In genomic region chr11:76610371-76610770, GRCh38 we compare ENCODE assay signal across 14 cellular contexts.
DNase-seq lines count a peak whose midpoint lies in the region; ATAC-seq and TF ChIP-seq lines count a peak whose summit lies in the region.
"Had no signal": no experiment of that assay in that cellular context is flagged by ENCODE, and none has a peak within 500 bp of the region (broad histone marks: within the 10 kb centered on the region; RNA-seq: fewer than 3 reads in every experiment).

No MANE protein-coding gene starts in this region.

- no peaks in the 10 kb centered on the region for H3K27me3 ChIP-seq in SK-N-SH (ENCODE audit: insufficient read depth)
- H3K27me3 ChIP-seq in BLaER1, result no peaks in the 10 kb centered on the region
- H3K27me3 ChIP-seq in endodermal cell (ENCODE audit: control insufficient read depth, insufficient read depth, low read length, poor library complexity, severe bottlenecking), result no peaks in the 10 kb centered on the region
- H3K27me3 ChIP-seq in CD4-positive, alpha-beta T cell (ENCODE audit: control insufficient read depth, insufficient read depth, low read length), result no peaks in the 10 kb centered on the region

- no peak overlapping the region for H3K9ac ChIP-seq in SK-N-SH
- no peak overlapping the region for H3K9ac ChIP-seq in BLaER1
- H3K9ac ChIP-seq in endodermal cell (ENCODE audit: extremely low read depth, low read length, poor library complexity, severe bottlenecking), result no peak overlapping the region

- POLR2A ChIA-PET in SK-N-SH (lab: Yijun Ruan, JAX), result no interaction called here
- POLR2A ChIA-PET in CD4-positive, alpha-beta T cell (lab: Charles Lee), result no interaction called here

- no peak; the same call in 2 of the 3 replicates for ATAC-seq in SK-N-SH treated with all-trans-retinoic acid at 6 μM for 48 hours
- no peak for ATAC-seq in CD4-positive, alpha-beta T cell (ENCODE audit: poor library complexity)

- intact Hi-C loops in CD4-positive, alpha-beta T cell (cut with DNase I, micrococcal nuclease), result no loop called here

- H3K9me3 Mint-ChIP-seq in endodermal cell, result peaks cover 12% of the 10 kb centered on the region
- no peaks in the 10 kb centered on the region for H3K9me3 Mint-ChIP-seq in CD4-positive, alpha-beta T cell

- H3K4me1 ChIP-seq in SK-N-SH (ENCODE audit: control insufficient read depth in 1 of 2, insufficient read depth in 2 of 2, low read depth in 1 of 2, low read length in 1 of 2) (peaks cover 0 to 49% of the 10 kb centered on the region in 2 experiments; a peak in 1 of 4 replicates), BLaER1 (peaks cover 36% of the 10 kb centered on the region), endodermal cell (ENCODE audit: control insufficient read depth, insufficient read depth, low read length) (no peaks in the 10 kb centered on the region), mesodermal cell (ENCODE audit: control insufficient read depth, insufficient read depth, low read length, poor library complexity, severe bottlenecking) (peaks cover 37% of the 10 kb centered on the region)

- no peak overlapping the region for H3K4me3 Mint-ChIP-seq in endodermal cell
- no peak overlapping the region for H3K4me3 Mint-ChIP-seq in CD4-positive, alpha-beta T cell

- DNase-seq in SK-N-SH (peak; percentile 35), endodermal cell (peak; percentile 30), KBM-7 (no peak)
- no peak for DNase-seq in activated naive CD4-positive, alpha-beta T cell treated with Interleukin-2 at 50 U/mL for 16 hours
- DNase-seq in CD4-positive, alpha-beta T cell, result no peak
- DNase-seq: DMS53, HCEC 1CT, KG1, NCI-H1092, NCI-H526 treated with DMSO at 0.1 percent for 48 hours had no signal

- peaks cover 9% of the 10 kb centered on the region for H3K4me1 Mint-ChIP-seq in endodermal cell
- no peaks in the 10 kb centered on the region for H3K4me1 Mint-ChIP-seq in CD4-positive, alpha-beta T cell (ENCODE audit: low read depth)

- no peaks in the 10 kb centered on the region for H3K79me2 ChIP-seq in SK-N-SH (ENCODE audit: insufficient read depth)

- no peaks in the 10 kb centered on the region for H4K20me1 ChIP-seq in SK-N-SH (ENCODE audit: insufficient read depth)
- H4K20me1 ChIP-seq in BLaER1, result no peaks in the 10 kb centered on the region

- H3K36me3 ChIP-seq in SK-N-SH (replicated peaks in 1 of 2; ENCODE audit: control insufficient read depth in 1 of 2, insufficient read depth in 2 of 2, low read length in 1 of 2), result no peaks in the 10 kb centered on the region
- no peaks in the 10 kb centered on the region for H3K36me3 ChIP-seq in BLaER1
- no peaks in the 10 kb centered on the region for H3K36me3 ChIP-seq in endodermal cell (ENCODE audit: control insufficient read depth, insufficient read depth, low read length)
- H3K36me3 ChIP-seq in mesodermal cell (ENCODE audit: control insufficient read depth, insufficient read depth, low read length), result no peaks in the 10 kb centered on the region

- H3K9me3 ChIP-seq in SK-N-SH (no peaks in the 10 kb centered on the region), BLaER1 (peaks cover 8% of the 10 kb centered on the region; the same call in 1 of the 2 replicates), endodermal cell (ENCODE audit: control insufficient read depth, low read length) (peaks cover 5% of the 10 kb centered on the region), mesodermal cell (ENCODE audit: control insufficient read depth, low read length) (peaks cover 5% of the 10 kb centered on the region)
- H3K9me3 ChIP-seq in CD4-positive, alpha-beta T cell (ENCODE audit: control insufficient read depth, low read length), result no peaks in the 10 kb centered on the region

- CTCF ChIA-PET in SK-N-SH (lab: Yijun Ruan, JAX), result interaction anchor here (0.8 to 3.6 kb wide), 4 partner anchors 12 to 111 kb away, joined by 3 to 25 read pairs (median 4); no protein-coding TSS in a partner anchor
- CTCF ChIA-PET in CD4-positive, alpha-beta T cell (lab: Charles Lee), result no interaction called here

- H2AFZ ChIP-seq in SK-N-SH (ENCODE audit: low read depth), result no peak overlapping the region

- no peaks in the 10 kb centered on the region for H3F3A ChIP-seq in SK-N-SH (replicated peaks; ENCODE audit: insufficient read depth)

- TF ChIP-seq EP300 in SK-N-SH (IDR thresholded peaks at IDR 0.05; ENCODE audit: borderline replicate concordance in 1 of 2, low read depth in 1 of 2, low read length in 1 of 2), result no peak

- H3K27ac Mint-ChIP-seq in endodermal cell, result no peak overlapping the region
- no peak overlapping the region for H3K27ac Mint-ChIP-seq in CD4-positive, alpha-beta T cell

- H3K27ac ChIP-seq in SK-N-SH (ENCODE audit: low read depth in 2 of 2, low read length in 1 of 2) (peak overlapping the region in 1 of 2 experiments; percentile 84; a peak in 2 of 4 replicates), BLaER1 (no peak overlapping the region), endodermal cell (ENCODE audit: low read depth, low read length) (no peak overlapping the region), mesodermal cell (ENCODE audit: low read depth, low read length, severe bottlenecking) (peak overlapping the region; percentile 77)
- no peak overlapping the region for H3K27ac ChIP-seq in CD4-positive, alpha-beta T cell (ENCODE audit: low read depth, low read length)
- H3K27ac ChIP-seq: 22Rv1 had no signal

- TF ChIP-seq CTCF in SK-N-SH (IDR thresholded peaks at IDR 0.05) (no peak), endodermal cell (conservative IDR thresholded peaks at IDR 0.05) (no peak)
- TF ChIP-seq CTCF in CD4-positive, alpha-beta T cell (IDR thresholded peaks at IDR 0.05), result no peak

- no peak for TF ChIP-seq RAD21 in SK-N-SH (IDR thresholded peaks at IDR 0.05; ENCODE audit: low read length)

- 91% methylated on average over 3 of the region's 4 CpGs for WGBS in SK-N-SH (ENCODE audit: low lambda C conversion rate)
- WGBS in endodermal cell (ENCODE audit: insufficient coverage in 1 of 2, insufficient read length in 1 of 2), 2 experiments, result 88 to 91% methylated on average over 1 to 4 of the region's 4 CpGs
- 96 to 97% methylated on average over 3 to 4 of the region's 4 CpGs for WGBS in mesodermal cell (ENCODE audit: insufficient coverage in 2 of 2), 2 experiments

- H3K27me3 Mint-ChIP-seq in endodermal cell (ENCODE audit: insufficient read depth), result no peaks in the 10 kb centered on the region
- H3K27me3 Mint-ChIP-seq in CD4-positive, alpha-beta T cell, result no peaks in the 10 kb centered on the region

- no peak overlapping the region for H3K4me3 ChIP-seq in SK-N-SH (ENCODE audit: low read depth in 2 of 2, low read length in 1 of 2)
- H3K4me3 ChIP-seq in BLaER1, result no peak overlapping the region
- H3K4me3 ChIP-seq in endodermal cell (ENCODE audit: low read length), result no peak overlapping the region
- H3K4me3 ChIP-seq in mesodermal cell (ENCODE audit: extremely low read depth, insufficient read depth, low read length, poor library complexity, severe bottlenecking), result no peak overlapping the region

- in situ Hi-C loops in KBM-7 (cut with MboI; ENCODE audit: low pct_unique_long_range_greater_than_20kb, low sequenced_read_pairs), result no loop called here

- no peaks in the 10 kb centered on the region for H3K9me2 ChIP-seq in SK-N-SH

- no peak overlapping the region for H3K4me2 ChIP-seq in SK-N-SH
- H3K4me2 ChIP-seq in BLaER1, result peak overlapping the region; percentile 60

- H3K36me3 Mint-ChIP-seq in endodermal cell (ENCODE audit: low read depth), result no peaks in the 10 kb centered on the region
- H3K36me3 Mint-ChIP-seq in CD4-positive, alpha-beta T cell (ENCODE audit: low read depth), result no peaks in the 10 kb centered on the region

TF ChIP-seq in SK-N-SH, 30 proteins besides CTCF, POLR2A, EP300 and RAD21:
- TF ChIP-seq TAF1 (IDR thresholded peaks at IDR 0.05; ENCODE audit: borderline replicate concordance, low read depth, low read length) (no peak), CHD2 (IDR thresholded peaks at IDR 0.05; ENCODE audit: low read length, partially characterized antibody) (no peak)

TF ChIP-seq in SK-N-SH treated with all-trans-retinoic acid at 6 μM for 48 hours, 23 proteins besides CTCF, POLR2A, EP300 and RAD21:
- no peak for TF ChIP-seq CSDC2 (CRISPR knock-in tag; IDR thresholded peaks at IDR 0.05)
- TF ChIP-seq, protein P1, sequence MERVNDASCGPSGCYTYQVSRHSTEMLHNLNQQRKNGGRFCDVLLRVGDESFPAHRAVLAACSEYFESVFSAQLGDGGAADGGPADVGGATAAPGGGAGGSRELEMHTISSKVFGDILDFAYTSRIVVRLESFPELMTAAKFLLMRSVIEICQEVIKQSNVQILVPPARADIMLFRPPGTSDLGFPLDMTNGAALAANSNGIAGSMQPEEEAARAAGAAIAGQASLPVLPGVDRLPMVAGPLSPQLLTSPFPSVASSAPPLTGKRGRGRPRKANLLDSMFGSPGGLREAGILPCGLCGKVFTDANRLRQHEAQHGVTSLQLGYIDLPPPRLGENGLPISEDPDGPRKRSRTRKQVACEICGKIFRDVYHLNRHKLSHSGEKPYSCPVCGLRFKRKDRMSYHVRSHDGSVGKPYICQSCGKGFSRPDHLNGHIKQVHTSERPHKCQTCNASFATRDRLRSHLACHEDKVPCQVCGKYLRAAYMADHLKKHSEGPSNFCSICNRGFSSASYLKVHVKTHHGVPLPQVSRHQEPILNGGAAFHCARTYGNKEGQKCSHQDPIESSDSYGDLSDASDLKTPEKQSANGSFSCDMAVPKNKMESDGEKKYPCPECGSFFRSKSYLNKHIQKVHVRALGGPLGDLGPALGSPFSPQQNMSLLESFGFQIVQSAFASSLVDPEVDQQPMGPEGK (CRISPR knock-in tag; IDR thresholded peaks at IDR 0.05; ENCODE audit: borderline replicate concordance), result no peak
- TF ChIP-seq ZNF565 (CRISPR knock-in tag; conservative IDR thresholded peaks at IDR 0.05; ENCODE audit: low read depth), result no peak
- TF ChIP-seq, protein P2, sequence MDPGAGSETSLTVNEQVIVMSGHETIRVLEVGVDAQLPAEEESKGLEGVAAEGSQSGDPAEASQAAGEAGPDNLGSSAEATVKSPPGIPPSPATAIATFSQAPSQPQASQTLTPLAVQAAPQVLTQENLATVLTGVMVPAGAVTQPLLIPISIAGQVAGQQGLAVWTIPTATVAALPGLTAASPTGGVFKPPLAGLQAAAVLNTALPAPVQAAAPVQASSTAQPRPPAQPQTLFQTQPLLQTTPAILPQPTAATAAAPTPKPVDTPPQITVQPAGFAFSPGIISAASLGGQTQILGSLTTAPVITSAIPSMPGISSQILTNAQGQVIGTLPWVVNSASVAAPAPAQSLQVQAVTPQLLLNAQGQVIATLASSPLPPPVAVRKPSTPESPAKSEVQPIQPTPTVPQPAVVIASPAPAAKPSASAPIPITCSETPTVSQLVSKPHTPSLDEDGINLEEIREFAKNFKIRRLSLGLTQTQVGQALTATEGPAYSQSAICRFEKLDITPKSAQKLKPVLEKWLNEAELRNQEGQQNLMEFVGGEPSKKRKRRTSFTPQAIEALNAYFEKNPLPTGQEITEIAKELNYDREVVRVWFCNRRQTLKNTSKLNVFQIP (CRISPR knock-in tag; IDR thresholded peaks at IDR 0.05; ENCODE audit: borderline replicate concordance, low read depth), result no peak
- TF ChIP-seq ISL1 (CRISPR knock-in tag; IDR thresholded peaks at IDR 0.05), result no peak
- TF ChIP-seq TCF4 (CRISPR knock-in tag; IDR thresholded peaks at IDR 0.05; ENCODE audit: borderline replicate concordance), result no peak
- no peak for TF ChIP-seq PPARA (CRISPR knock-in tag; IDR thresholded peaks at IDR 0.05; ENCODE audit: borderline replicate concordance)

Comparison
In these comparisons a context has a peak if more than half of its experiments do, and no peak if none do; other contexts are left out.
1. DNase-seq: peak in SK-N-SH (single experiment) and endodermal cell (single experiment); none in KBM-7 (single experiment), activated naive CD4-positive, alpha-beta T cell treated with Interleukin-2 at 50 U/mL for 16 hours (single experiment) and CD4-positive, alpha-beta T cell (0 of 10).